31 cellular contexts compared by ENCODE assay signal in the genomic region with DNA sequence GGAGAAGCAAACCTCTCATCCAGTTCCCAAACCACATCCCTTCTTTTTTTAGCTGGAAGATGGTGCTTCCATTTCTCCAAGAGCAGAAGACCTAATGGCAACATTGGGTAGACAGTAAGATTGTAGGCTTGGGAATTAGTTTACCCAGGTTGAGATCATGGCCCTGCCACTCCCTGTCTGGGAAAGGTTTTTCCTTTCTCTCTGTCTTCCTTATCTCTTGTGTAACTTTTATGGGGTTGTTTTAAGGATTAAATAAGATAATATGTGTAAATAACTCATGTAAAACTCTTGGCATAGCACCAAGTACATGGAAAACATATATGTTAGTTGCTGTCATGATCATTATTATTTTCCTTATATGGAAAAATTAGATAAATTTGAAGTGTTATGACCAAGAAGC.
"Had no signal": no experiment of that assay in that cellular context is flagged by ENCODE, and none has a peak within 500 bp of the region (broad histone marks: within the 10 kb centered on the region; RNA-seq: fewer than 3 reads in every experiment).

No MANE protein-coding gene starts in this region.

- H3K4me1 Mint-ChIP-seq: activated CD4-positive, alpha-beta T cell treated with anti-CD3 and anti-CD28 coated beads, Interleukin-2, amount 10 ng/mL, durations not matched to agents 24 days and 14 days; activated naive CD8-positive, alpha-beta T cell treated with anti-CD3 and anti-CD28 coated beads for 36 hours; activated T-helper 17 cell treated with anti-CD3 and anti-CD28 coated beads, Interleukin-2, amount 50 U/mL, for 72 hours had no signal

- H3K27me3 Mint-ChIP-seq: activated CD4-positive, alpha-beta T cell treated with anti-CD3 and anti-CD28 coated beads, Interleukin-2, amount 10 ng/mL, durations not matched to agents 24 days and 14 days; activated CD8-positive, alpha-beta T cell treated with anti-CD3 and anti-CD28 coated beads for 36 hours; activated naive CD8-positive, alpha-beta T cell treated with anti-CD3 and anti-CD28 coated beads for 36 hours; activated T-helper 17 cell treated with anti-CD3 and anti-CD28 coated beads, Interleukin-2, amount 50 U/mL, for 72 hours had no signal

- DNase-seq: activated CD4-positive, alpha-beta T cell treated with anti-CD3 and anti-CD28 coated beads, Interleukin-2, amount 10 ng/mL, durations not matched to agents 24 days and 14 days; activated CD4-positive, alpha-beta T cell treated with anti-CD3 and anti-CD28 coated beads, Interleukin-2, amount 50 U/mL, for 4 hours; activated CD4-positive, CD25-positive, alpha-beta regulatory T cell; activated CD8-positive, alpha-beta T cell treated with anti-CD3 and anti-CD28 coated beads for 36 hours; activated effector memory CD4-positive, alpha-beta T cell treated with anti-CD3 and anti-CD28 coated beads, Interleukin-2, amount 50 U/mL, for 16 hours; activated naive CD4-positive, alpha-beta T cell; activated naive CD4-positive, alpha-beta T cell treated with anti-CD3 and anti-CD28 coated beads, Interleukin-2, amount 50 U/mL, for 16 hours; activated naive CD8-positive, alpha-beta T cell treated with anti-CD3 and anti-CD28 coated beads for 36 hours; activated T-cell treated with anti-CD3 and anti-CD28 coated beads, Interleukin-2, amount 50 U/mL, for 1 hour; activated T-cell treated with anti-CD3 and anti-CD28 coated beads, Interleukin-2, amount 50 U/mL, for 72 hours; amygdala; NCI-H1092 treated with DMSO at 0.1 percent for 48 hours; NCI-H1417; NCI-H187 treated with DMSO at 0.1 percent for 48 hours; NCI-H2081; NCI-H2171 treated with DMSO at 0.1 percent for 48 hours; NCI-H2227 treated with DMSO at 0.1 percent for 48 hours; NCI-H446 treated with DMSO at 0.1 percent for 48 hours; NCI-H524; NCI-H69; NCI-H82; SHP77; SJCRH30; T1000; WERI-Rb-1 had no signal

- H3K4me3 ChIP-seq: ascending aorta, breast epithelium, SJCRH30, SK-N-MC had no signal

- H3K36me3 ChIP-seq: breast epithelium, SJCRH30, WERI-Rb-1 had no signal

- ATAC-seq: activated CD8-positive, alpha-beta T cell treated with anti-CD3 and anti-CD28 coated beads for 36 hours; activated T-cell treated with anti-CD3 and anti-CD28 coated beads, Interleukin-2, amount 50 U/mL, for 72 hours; activated T-helper 17 cell treated with anti-CD3 and anti-CD28 coated beads, Interleukin-2, amount 50 U/mL, for 72 hours; Panc1 had no signal

- H3K27me3 ChIP-seq: ascending aorta, breast epithelium, SJCRH30 had no signal

- H3K9me3 ChIP-seq: ascending aorta, breast epithelium, SJCRH30 had no signal

- H3K27ac ChIP-seq: ascending aorta, breast epithelium, KMS-11, SJCRH30, SK-N-MC, WERI-Rb-1 had no signal

- H3K27ac Mint-ChIP-seq: activated CD4-positive, alpha-beta T cell treated with anti-CD3 and anti-CD28 coated beads, Interleukin-2, amount 10 ng/mL, durations not matched to agents 24 days and 14 days; activated CD8-positive, alpha-beta T cell treated with anti-CD3 and anti-CD28 coated beads for 36 hours; activated naive CD8-positive, alpha-beta T cell treated with anti-CD3 and anti-CD28 coated beads for 36 hours; activated T-cell treated with anti-CD3 and anti-CD28 coated beads, Interleukin-2, amount 50 U/mL, for 72 hours had no signal

- H3K9me3 Mint-ChIP-seq: activated CD4-positive, alpha-beta T cell treated with anti-CD3 and anti-CD28 coated beads, Interleukin-2, amount 10 ng/mL, durations not matched to agents 24 days and 14 days; activated CD8-positive, alpha-beta T cell treated with anti-CD3 and anti-CD28 coated beads for 36 hours; activated naive CD8-positive, alpha-beta T cell treated with anti-CD3 and anti-CD28 coated beads for 36 hours; activated T-cell treated with anti-CD3 and anti-CD28 coated beads, Interleukin-2, amount 50 U/mL, for 72 hours; activated T-helper 17 cell treated with anti-CD3 and anti-CD28 coated beads, Interleukin-2, amount 50 U/mL, for 72 hours had no signal

- H3K4me1 ChIP-seq: ascending aorta, breast epithelium, SJCRH30 had no signal

- H3K4me3 Mint-ChIP-seq: activated CD4-positive, alpha-beta T cell treated with anti-CD3 and anti-CD28 coated beads, Interleukin-2, amount 10 ng/mL, durations not matched to agents 24 days and 14 days; activated CD8-positive, alpha-beta T cell treated with anti-CD3 and anti-CD28 coated beads for 36 hours; activated naive CD8-positive, alpha-beta T cell treated with anti-CD3 and anti-CD28 coated beads for 36 hours; activated T-cell treated with anti-CD3 and anti-CD28 coated beads, Interleukin-2, amount 50 U/mL, for 72 hours; activated T-helper 17 cell treated with anti-CD3 and anti-CD28 coated beads, Interleukin-2, amount 50 U/mL, for 72 hours had no signal
